24 cellular contexts compared by ENCODE assay signal in genomic region chr10:114815751-114816150, GRCh38. TPM values are rescaled to one million over a fixed set of nuclear protein-coding genes. Genes with fewer than 3 reads are reported as not detected.
DNase-seq lines count a peak whose midpoint lies in the region; ATAC-seq and TF ChIP-seq lines count a peak whose summit lies in the region.
"Had no signal": no experiment of that assay in that cellular context is flagged by ENCODE, and none has a peak within 500 bp of the region (broad histone marks: within the 10 kb centered on the region; RNA-seq: fewer than 3 reads in every experiment).

No MANE protein-coding gene starts in this region.

- ATAC-seq in GM21717 (IDR thresholded peaks at IDR 0.05; ENCODE audit: unreplicated experiment) = no peak
- ATAC-seq: Panc1 had no signal

- no peak for TF ChIP-seq CTCF in HFFc6 (IDR thresholded peaks at IDR 0.05)

- peak overlapping the region; percentile 37; the same call in 1 of the 2 replicates for H3K27ac Mint-ChIP-seq in HFFc6
- H3K27ac Mint-ChIP-seq: CD4-positive, CD25-positive, alpha-beta regulatory T cell had no signal

- peaks cover 34% of the 10 kb centered on the region for H3K4me1 Mint-ChIP-seq in HFFc6 (ENCODE audit: low read depth)

- no peaks in the 10 kb centered on the region for H3K9me3 Mint-ChIP-seq in HFFc6

- DNase-seq in AG08396 (ENCODE audit: low spot score) (peak; percentile 24), HFFc6 (no peak), RKO (ENCODE audit: low spot score) (peak; percentile 55), kidney tubule cell (ENCODE audit: low spot score) (peak; percentile 61), cerebellar cortex (ENCODE audit: low spot score) (no peak)
- no peak for DNase-seq in activated T-cell treated with anti-CD3 and anti-CD28 coated beads, Interleukin-2, amount 50 U/mL, for 48 hours
- no peak for DNase-seq in stimulated activated CD4-positive, alpha-beta T cell treated with anti-CD3 and anti-CD28 coated beads, Interleukin-2, amount 100 ng/mL, for 48 hours
- DNase-seq: 8988T; ACHN; CD4-positive, CD25-positive, alpha-beta regulatory T cell; DMS153; DND-41; KBM-7; MG63; NCI-H1092; NCI-H1417 treated with DMSO at 0.1 percent for 48 hours; NCI-H1694 treated with DMSO at 0.1 percent for 48 hours; NCI-H2081; NCI-H2227 treated with DMSO at 0.1 percent for 48 hours; NCI-H526 treated with DMSO at 0.1 percent for 48 hours; SK-N-SH; SW 1271 had no signal

- H3K27me3 Mint-ChIP-seq in HFFc6 (ENCODE audit: insufficient read depth) = peaks cover 2% of the 10 kb centered on the region; the same call in 1 of the 2 replicates
- H3K27me3 Mint-ChIP-seq: CD4-positive, CD25-positive, alpha-beta regulatory T cell had no signal

- H3K36me3 Mint-ChIP-seq in HFFc6 (ENCODE audit: low read depth) = no peaks in the 10 kb centered on the region; the same call in 1 of the 2 replicates
- H3K36me3 Mint-ChIP-seq: CD4-positive, CD25-positive, alpha-beta regulatory T cell had no signal

- no peak overlapping the region for H3K4me3 Mint-ChIP-seq in HFFc6
- H3K4me3 Mint-ChIP-seq: CD4-positive, CD25-positive, alpha-beta regulatory T cell had no signal

RNA-seq across cellular contexts. Expression of gene FHIP2A, which starts 5.8 kb away (rescaled TPM):
- 10 to 100 TPM; 35.1 to 54.1 (median 42.6) TPM for total RNA-seq in HFFc6 (2021; fragmentation: NEBNext Ultra II Directional; extraction: Animal tissue kit (Norgen Biotek cat#: 25700))

Comparison
In these comparisons a context has a peak if more than half of its experiments do, and no peak if none do; other contexts are left out.
1. DNase-seq: peak in AG08396 (single experiment), RKO (single experiment) and kidney tubule cell (single experiment); none in HFFc6 (single experiment), activated T-cell treated with anti-CD3 and anti-CD28 coated beads, Interleukin-2, amount 50 U/mL, for 48 hours (0 of 2), stimulated activated CD4-positive, alpha-beta T cell treated with anti-CD3 and anti-CD28 coated beads, Interleukin-2, amount 100 ng/mL, for 48 hours (0 of 2) and cerebellar cortex (single experiment).